Comparison of ENCODE assay signal across 1 cellular context in genomic region chr14:93068721-93069120, GRCh38.
TF ChIP-seq lines count a peak whose summit lies in the region.

No MANE protein-coding gene starts in this region.

TF ChIP-seq in SK-N-SH treated with all-trans-retinoic acid at 6 μM for 48 hours, 23 proteins besides CTCF, POLR2A, EP300 and RAD21 (continued from another document):
- TF ChIP-seq, protein P1, sequence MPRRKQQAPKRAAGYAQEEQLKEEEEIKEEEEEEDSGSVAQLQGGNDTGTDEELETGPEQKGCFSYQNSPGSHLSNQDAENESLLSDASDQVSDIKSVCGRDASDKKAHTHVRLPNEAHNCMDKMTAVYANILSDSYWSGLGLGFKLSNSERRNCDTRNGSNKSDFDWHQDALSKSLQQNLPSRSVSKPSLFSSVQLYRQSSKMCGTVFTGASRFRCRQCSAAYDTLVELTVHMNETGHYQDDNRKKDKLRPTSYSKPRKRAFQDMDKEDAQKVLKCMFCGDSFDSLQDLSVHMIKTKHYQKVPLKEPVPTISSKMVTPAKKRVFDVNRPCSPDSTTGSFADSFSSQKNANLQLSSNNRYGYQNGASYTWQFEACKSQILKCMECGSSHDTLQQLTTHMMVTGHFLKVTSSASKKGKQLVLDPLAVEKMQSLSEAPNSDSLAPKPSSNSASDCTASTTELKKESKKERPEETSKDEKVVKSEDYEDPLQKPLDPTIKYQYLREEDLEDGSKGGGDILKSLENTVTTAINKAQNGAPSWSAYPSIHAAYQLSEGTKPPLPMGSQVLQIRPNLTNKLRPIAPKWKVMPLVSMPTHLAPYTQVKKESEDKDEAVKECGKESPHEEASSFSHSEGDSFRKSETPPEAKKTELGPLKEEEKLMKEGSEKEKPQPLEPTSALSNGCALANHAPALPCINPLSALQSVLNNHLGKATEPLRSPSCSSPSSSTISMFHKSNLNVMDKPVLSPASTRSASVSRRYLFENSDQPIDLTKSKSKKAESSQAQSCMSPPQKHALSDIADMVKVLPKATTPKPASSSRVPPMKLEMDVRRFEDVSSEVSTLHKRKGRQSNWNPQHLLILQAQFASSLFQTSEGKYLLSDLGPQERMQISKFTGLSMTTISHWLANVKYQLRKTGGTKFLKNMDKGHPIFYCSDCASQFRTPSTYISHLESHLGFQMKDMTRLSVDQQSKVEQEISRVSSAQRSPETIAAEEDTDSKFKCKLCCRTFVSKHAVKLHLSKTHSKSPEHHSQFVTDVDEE (CRISPR knock-in tag; IDR thresholded peaks at IDR 0.05), result no peak
